In genomic region chr17:61431594-61432311, GRCh38 we compare ENCODE assay signal across 22 cellular contexts. TPM values are rescaled to one million over a fixed set of nuclear protein-coding genes. Genes with fewer than 3 reads are reported as not detected.
DNase-seq lines count a peak whose midpoint lies in the region; ATAC-seq, FAIRE-seq and TF ChIP-seq lines count a peak whose summit lies in the region.
"Had no signal": no experiment of that assay in that cellular context is flagged by ENCODE, and none has a peak within 500 bp of the region (broad histone marks: within the 10 kb centered on the region; RNA-seq: fewer than 3 reads in every experiment).

No MANE protein-coding gene starts in this region.

- H3K27ac ChIP-seq in HepG2 (ENCODE audit: extremely low read length, insufficient read depth, low read length) (no peak overlapping the region), right lobe of liver (no peak overlapping the region), WERI-Rb-1 (no peak overlapping the region)
- H3K27ac ChIP-seq: psoas muscle, SJSA1 had no signal

- TF ChIP-seq RAD21 in HepG2 (CRISPR knock-in tag; IDR thresholded peaks at IDR 0.05), result no peak

- BruUV-seq in HepG2 (replicated peaks; lab: Mats Ljungman, UMichigan), result no TSS peak

- CTCF ChIA-PET in HepG2 (lab: Yijun Ruan, JAX; ENCODE audit: low intra/inter-chr PET ratio, low total read pairs), result no interaction called here

- no peaks in the 10 kb centered on the region for H3K79me2 ChIP-seq in HepG2 (ENCODE audit: insufficient read depth, low read length)

- no peak for TF ChIP-seq POLR2A in HepG2 (IDR thresholded peaks at IDR 0.05; ENCODE audit: insufficient read depth in 1 of 2, low read depth in 2 of 2, low read length in 2 of 2)
- TF ChIP-seq POLR2A in right lobe of liver (IDR thresholded peaks at IDR 0.05), result no peak

- DNase-seq in HepG2 (ENCODE audit: low spot score) (peak; percentile 79), right lobe of liver (no peak), RCC 7860 (ENCODE audit: low spot score) (peak; percentile 38), fibroblast of gingiva (ENCODE audit: low read depth) (peak; percentile 23), NCI-H526 (lab: John Stamatoyannopoulos, UW) (no peak), WERI-Rb-1 (no peak)
- DNase-seq: DMS153; NCI-H1417; nephron progenitor cell; psoas muscle; stimulated activated CD4-positive, alpha-beta T cell treated with anti-CD3 and anti-CD28 coated beads, Interleukin-4, amount 100 ng/mL, for 4 hours had no signal

- POLR2A ChIA-PET in HepG2 (lab: Yijun Ruan, JAX), result no interaction called here

- H3K4me2 ChIP-seq in HepG2 (ENCODE audit: low read depth, low read length), result no peak overlapping the region

- H3K9me3 ChIP-seq in HepG2 (ENCODE audit: low read length) (peaks cover 11% of the 10 kb centered on the region; the same call in 1 of the 2 replicates), right lobe of liver (no peaks in the 10 kb centered on the region), WERI-Rb-1 (ENCODE audit: severe bottlenecking) (no peaks in the 10 kb centered on the region)

- in situ Hi-C loops in HepG2 (cut with HindIII; ENCODE audit: extremely low pct_ligation_motif_present, low pct_unique_long_range_greater_than_20kb), result no loop called here

- 9% methylated on average over 4 of the region's 4 CpGs for WGBS in HepG2 (ENCODE audit: low lambda C conversion rate)
- 58% methylated on average over 4 of the region's 4 CpGs for WGBS in right lobe of liver (ENCODE audit: insufficient coverage, low coverage, low lambda C conversion rate, missing lambda C conversion rate)

- H3K9ac ChIP-seq in HepG2 (ENCODE audit: insufficient read depth, low read depth, low read length), result no peak overlapping the region

- ATAC-seq in HepG2 (peak; percentile 44), right lobe of liver (no peak), GM19463 (IDR thresholded peaks at IDR 0.05; ENCODE audit: unreplicated experiment) (no peak), HG03439 (IDR thresholded peaks at IDR 0.05; ENCODE audit: unreplicated experiment) (no peak)
- ATAC-seq: activated naive CD4-positive, alpha-beta T cell treated with anti-CD3 and anti-CD28 coated beads, Interleukin-2, amount 50 U/mL, for 72 hours; psoas muscle had no signal

- intact Hi-C loops in HepG2 (cut with micrococcal nuclease; ENCODE audit: unreplicated experiment) (no loop called here), right lobe of liver (cut with DNase I) (no loop called here)

- no peaks in the 10 kb centered on the region for H4K20me1 ChIP-seq in HepG2 (ENCODE audit: insufficient read depth, low read length)

- H3K4me1 ChIP-seq in HepG2 (ENCODE audit: insufficient read depth, low read length) (peaks cover 39% of the 10 kb centered on the region), right lobe of liver (no peaks in the 10 kb centered on the region)
- H3K4me1 ChIP-seq: psoas muscle had no signal

- TF ChIP-seq CTCF in HepG2 (CRISPR knock-in tag; IDR thresholded peaks at IDR 0.05), result no peak
- TF ChIP-seq CTCF in right lobe of liver (IDR thresholded peaks at IDR 0.05), result no peak
- no peak for TF ChIP-seq CTCF in WERI-Rb-1 (IDR thresholded peaks at IDR 0.05; ENCODE audit: low read depth, low read length)

- H3K4me3 ChIP-seq in HepG2 (replicated peaks in 1 of 3; ENCODE audit: insufficient read depth in 1 of 3, low read depth in 2 of 3, low read length in 3 of 3) (no peak overlapping the region), right lobe of liver (no peak overlapping the region), WERI-Rb-1 (ENCODE audit: low read depth, low read length) (no peak overlapping the region)
- H3K4me3 ChIP-seq: psoas muscle, SJSA1 had no signal

- H3K36me3 ChIP-seq in HepG2 (replicated peaks in 1 of 2; ENCODE audit: control insufficient read depth in 1 of 2, insufficient read depth in 2 of 2, low read length in 2 of 2) (no peaks in the 10 kb centered on the region), right lobe of liver (no peaks in the 10 kb centered on the region), WERI-Rb-1 (no peaks in the 10 kb centered on the region)
- H3K36me3 ChIP-seq: SJSA1 had no signal

- no peak for FAIRE-seq in HepG2 (lab: Jason Lieb, UNC)
- no peak for FAIRE-seq in RCC 7860 (lab: Jason Lieb, UNC)
- FAIRE-seq: A204.1, GM12892 had no signal

- no peak overlapping the region for H2AFZ ChIP-seq in HepG2 (ENCODE audit: low read length)

- no peaks in the 10 kb centered on the region for H3K27me3 ChIP-seq in HepG2 (ENCODE audit: control insufficient read depth in 1 of 2, insufficient read depth in 2 of 2, low read length in 2 of 2)
- H3K27me3 ChIP-seq in right lobe of liver, result no peaks in the 10 kb centered on the region
- H3K27me3 ChIP-seq in WERI-Rb-1 (ENCODE audit: insufficient read depth, low read depth, severe bottlenecking), result no peaks in the 10 kb centered on the region
- H3K27me3 ChIP-seq: SJSA1 had no signal

- TF ChIP-seq EP300 in HepG2 (IDR thresholded peaks at IDR 0.05; ENCODE audit: low read depth in 2 of 2, low read length in 2 of 2), result no peak
- TF ChIP-seq EP300 in HepG2 (CRISPR knock-in tag; IDR thresholded peaks at IDR 0.05; ENCODE audit: borderline replicate concordance), result no peak

TF ChIP-seq in HepG2, 621 proteins besides CTCF, POLR2A, EP300 and RAD21 (continues in another document):
- TF ChIP-seq FOSL2 (CRISPR knock-in tag; IDR thresholded peaks at IDR 0.05), result peak; percentile 34; the same call in 1 of the 2 replicates
- TF ChIP-seq ZNF784 (CRISPR knock-in tag; IDR thresholded peaks at IDR 0.05; ENCODE audit: borderline replicate concordance), result no peak
- TF ChIP-seq CEBPG (CRISPR knock-in tag; IDR thresholded peaks at IDR 0.05), result peak; percentile 33
- peak; percentile 62; the same call in 1 of the 2 replicates for TF ChIP-seq NR2C2 (CRISPR knock-in tag; IDR thresholded peaks at IDR 0.05; ENCODE audit: borderline replicate concordance)

RNA-seq across cellular contexts. Expression of gene TBX4, which starts 20.5 kb away (rescaled TPM):
- total RNA-seq in HepG2 (2016; rRNA removed; fragmentation: Illumina TruSeq; extraction: Trizol), result 0.86 and 1.1 TPM in 2 replicates
- 0.10 and 0.35 TPM in 2 replicates for total RNA-seq in HepG2 (2016; cell fraction: cytosol; rRNA removed; fragmentation: Illumina TruSeq; extraction: Trizol; ENCODE audit: low read depth)
- 0.92 and 1.3 TPM in 2 replicates for total RNA-seq in HepG2 (2016; cell fraction: insoluble cytoplasmic fraction; rRNA removed; fragmentation: Illumina TruSeq; extraction: Trizol)
- 1.1 and 1.5 TPM in 2 replicates for total RNA-seq in HepG2 (2016; cell fraction: membrane; rRNA removed; fragmentation: Illumina TruSeq; extraction: Trizol)
- 1.1 and 1.3 TPM in 2 replicates for total RNA-seq in HepG2 (2016; cell fraction: nucleus; rRNA removed; fragmentation: Illumina TruSeq; extraction: Trizol)
- polyA plus RNA-seq in HepG2 (2011; rRNA removed), result 0.11 and 0.17 TPM in 2 replicates
- 0.05 and 0.09 TPM in 2 replicates for polyA plus RNA-seq in HepG2 (2011; cell fraction: cytosol; rRNA removed)
- polyA plus RNA-seq in HepG2 (2011; cell fraction: nucleus; rRNA removed), result 0.29 and 0.48 TPM in 2 replicates
- polyA plus RNA-seq in HepG2 (2012), result 0.15 and 0.40 TPM in 2 replicates
- polyA plus RNA-seq in HepG2 (2016; cell fraction: cytosol; fragmentation: Illumina TruSeq; extraction: Trizol; ENCODE audit: low read depth), result 0.14 and 0.16 TPM in 2 replicates
- polyA plus RNA-seq in HepG2 (2016; cell fraction: insoluble cytoplasmic fraction; fragmentation: Illumina TruSeq; extraction: Trizol; ENCODE audit: low read depth), result 1.2 and 1.7 TPM in 2 replicates
- polyA plus RNA-seq in HepG2 (2016; cell fraction: membrane; fragmentation: Illumina TruSeq; extraction: Trizol; ENCODE audit: low read depth), result 0.49 and 0.62 TPM in 2 replicates
- polyA plus RNA-seq in HepG2 (2016; cell fraction: nucleus; fragmentation: Illumina TruSeq; extraction: Trizol; ENCODE audit: insufficient read depth, low read depth), result 1.8 and 2.4 TPM in 2 replicates
- not detected in 2 replicates for polyA minus RNA-seq in HepG2 (2011; rRNA and poly(A)+ RNA removed; ENCODE audit: low replicate concordance)
- not detected in 2 replicates for polyA minus RNA-seq in HepG2 (2011; cell fraction: cytosol; rRNA and poly(A)+ RNA removed)
- polyA minus RNA-seq in HepG2 (2011; cell fraction: nucleus; rRNA and poly(A)+ RNA removed), result not detected in 2 replicates
- not detected for total RNA-seq in right lobe of liver
- total RNA-seq: activated CD8-positive, alpha-beta memory T cell treated with anti-CD3 and anti-CD28 coated beads for 36 hours; activated naive CD4-positive, alpha-beta T cell treated with anti-CD3 and anti-CD28 coated beads, Interleukin-2, amount 50 U/mL, for 72 hours; endothelial cell of umbilical vein; glomerular endothelial cell; T-helper 2 cell treated with Interferon-gamma antibody and Interleukin-4, amounts not matched to agents 100 ng/mL and 5 ng/mL, for 36 hours had no signal
- polyA plus RNA-seq: CD14-positive monocyte, endothelial cell of umbilical vein, psoas muscle had no signal

RNA-seq across cellular contexts. Expression of gene TBX2, which starts 32.1 kb away (rescaled TPM):
- total RNA-seq in HepG2 (2016; rRNA removed; fragmentation: Illumina TruSeq; extraction: Trizol), result 10.2 and 15.3 TPM in 2 replicates
- total RNA-seq in HepG2 (2016; cell fraction: cytosol; rRNA removed; fragmentation: Illumina TruSeq; extraction: Trizol; ENCODE audit: low read depth), result 3.7 TPM in 2 replicates
- 8.3 and 14.7 TPM in 2 replicates for total RNA-seq in HepG2 (2016; cell fraction: insoluble cytoplasmic fraction; rRNA removed; fragmentation: Illumina TruSeq; extraction: Trizol)
- 9.6 and 10.4 TPM in 2 replicates for total RNA-seq in HepG2 (2016; cell fraction: membrane; rRNA removed; fragmentation: Illumina TruSeq; extraction: Trizol)
- 10.9 and 12.4 TPM in 2 replicates for total RNA-seq in HepG2 (2016; cell fraction: nucleus; rRNA removed; fragmentation: Illumina TruSeq; extraction: Trizol)
- polyA plus RNA-seq in HepG2 (2011; rRNA removed), result 2.8 and 3.0 TPM in 2 replicates
- 1.9 and 3.7 TPM in 2 replicates for polyA plus RNA-seq in HepG2 (2011; cell fraction: cytosol; rRNA removed)
- polyA plus RNA-seq in HepG2 (2011; cell fraction: nucleus; rRNA removed), result 9.5 and 10.4 TPM in 2 replicates
- polyA plus RNA-seq in HepG2 (2012), result 1.0 and 1.6 TPM in 2 replicates
- polyA plus RNA-seq in HepG2 (2016; cell fraction: cytosol; fragmentation: Illumina TruSeq; extraction: Trizol; ENCODE audit: low read depth), result 2.8 and 3.6 TPM in 2 replicates
- polyA plus RNA-seq in HepG2 (2016; cell fraction: insoluble cytoplasmic fraction; fragmentation: Illumina TruSeq; extraction: Trizol; ENCODE audit: low read depth), result 13.1 and 15.6 TPM in 2 replicates
- 8.1 and 8.9 TPM in 2 replicates for polyA plus RNA-seq in HepG2 (2016; cell fraction: membrane; fragmentation: Illumina TruSeq; extraction: Trizol; ENCODE audit: low read depth)
- polyA plus RNA-seq in HepG2 (2016; cell fraction: nucleus; fragmentation: Illumina TruSeq; extraction: Trizol; ENCODE audit: insufficient read depth, low read depth), result 26.2 and 30.9 TPM in 2 replicates
- polyA minus RNA-seq in HepG2 (2011; rRNA and poly(A)+ RNA removed; ENCODE audit: low replicate concordance), result 3.0 and 6.9 TPM in 2 replicates
- 1.5 and 2.4 TPM in 2 replicates for polyA minus RNA-seq in HepG2 (2011; cell fraction: cytosol; rRNA and poly(A)+ RNA removed)
- polyA minus RNA-seq in HepG2 (2011; cell fraction: nucleus; rRNA and poly(A)+ RNA removed), result 4.9 and 5.3 TPM in 2 replicates
- total RNA-seq in right lobe of liver, result 1 to 10 TPM; 1.9 to 4.4 (median 2.7) TPM
- total RNA-seq: activated CD8-positive, alpha-beta memory T cell treated with anti-CD3 and anti-CD28 coated beads for 36 hours; activated naive CD4-positive, alpha-beta T cell treated with anti-CD3 and anti-CD28 coated beads, Interleukin-2, amount 50 U/mL, for 72 hours; endothelial cell of umbilical vein; T-helper 2 cell treated with Interferon-gamma antibody and Interleukin-4, amounts not matched to agents 100 ng/mL and 5 ng/mL, for 36 hours had no signal
- polyA plus RNA-seq: CD14-positive monocyte, endothelial cell of umbilical vein had no signal

Comparison
In these comparisons a context has a peak if more than half of its experiments do, and no peak if none do; other contexts are left out.
1. DNase-seq: peak in HepG2 (single experiment), RCC 7860 (single experiment) and fibroblast of gingiva (single experiment); none in right lobe of liver (0 of 3), NCI-H526 (0 of 2) and WERI-Rb-1 (single experiment).